Comparison of ENCODE assay signal across 8 cellular contexts in genomic region chr11:117197516-117198456, GRCh38. TPM values are rescaled to one million over a fixed set of nuclear protein-coding genes. Genes with fewer than 3 reads are reported as not detected.
DNase-seq lines count a peak whose midpoint lies in the region; ATAC-seq and TF ChIP-seq lines count a peak whose summit lies in the region.

No MANE protein-coding gene starts in this region.

- no peaks in the 10 kb centered on the region for H3K9me2 ChIP-seq in SU-DHL-6 (replicated peaks; ENCODE audit: insufficient read depth, low read length)

- no peaks in the 10 kb centered on the region for H3K9me3 ChIP-seq in SU-DHL-6 (ENCODE audit: insufficient read depth, low read length)
- no peaks in the 10 kb centered on the region for H3K9me3 ChIP-seq in sigmoid colon

- no peak overlapping the region for H2AFZ ChIP-seq in SU-DHL-6 (ENCODE audit: low read depth, low read length, severe bottlenecking)

- peak in 1 of 4 donors; percentile 30 for TF ChIP-seq EP300 in sigmoid colon (IDR thresholded peaks at IDR 0.05)

- intact Hi-C loops in left cardiac atrium (cut with DNase I) = no loop called here
- intact Hi-C loops in sigmoid colon (cut with DNase I) = loop anchor here (1.0 to 5.0 kb wide), 3 partner anchors 17 to 50 kb away; no protein-coding TSS in a partner anchor

- H3K9ac ChIP-seq in SU-DHL-6 (ENCODE audit: low read length) = no peak overlapping the region

- peaks cover 0 to 25% (median 21%) of the 10 kb centered on the region in 4 donors for H3K4me1 ChIP-seq in sigmoid colon

- H3K4me3 ChIP-seq in GM06990 (replicated peaks; ENCODE audit: low read depth, low read length) (no peak overlapping the region), SU-DHL-6 (ENCODE audit: insufficient read depth, low read length, poor library complexity, severe bottlenecking) (no peak overlapping the region), sigmoid colon (peak overlapping the region; percentile 59 to 90 (median 86))

- 19 to 64% methylated on average over 17 of the region's 17 CpGs for WGBS in sigmoid colon, 2 donors

- TF ChIP-seq POLR2A in sigmoid colon (IDR thresholded peaks at IDR 0.05) (peak; percentile 55 to 62), GM18505 (IDR thresholded peaks at IDR 0.05; ENCODE audit: borderline replicate concordance, extremely low read depth, insufficient read depth, insufficient read length) (no peak)

- H3F3A ChIP-seq in SU-DHL-6 (ENCODE audit: insufficient read depth) = no peaks in the 10 kb centered on the region

- no peaks in the 10 kb centered on the region for H4K20me1 ChIP-seq in SU-DHL-6 (ENCODE audit: low read depth, low read length)

- no peak overlapping the region for H3K4me2 ChIP-seq in SU-DHL-6 (ENCODE audit: low read depth, low read length, poor library complexity, severe bottlenecking)

- H3K36me3 ChIP-seq in GM06990 (ENCODE audit: control insufficient read depth, insufficient read depth, low read length) (peaks cover 8% of the 10 kb centered on the region), SU-DHL-6 (ENCODE audit: low read length) (no peaks in the 10 kb centered on the region), sigmoid colon (peaks cover 19 to 51% (median 32%) of the 10 kb centered on the region in 4 donors)

- no peaks in the 10 kb centered on the region for H3K79me2 ChIP-seq in SU-DHL-6 (ENCODE audit: insufficient read depth, low read length)

- peak; percentile 10 to 46 for ATAC-seq in left cardiac atrium
- ATAC-seq in GM18505 (IDR thresholded peaks at IDR 0.05; ENCODE audit: unreplicated experiment) = no peak
- ATAC-seq in GM21526 (IDR thresholded peaks at IDR 0.05; ENCODE audit: low FRiP score, unreplicated experiment) = no peak

- H3K27ac ChIP-seq in SU-DHL-6 (ENCODE audit: low read depth, low read length) (no peak overlapping the region), sigmoid colon (peak overlapping the region; percentile 90 to 99 (median 96))

- TF ChIP-seq CTCF in GM06990 (IDR thresholded peaks at IDR 0.05; ENCODE audit: insufficient read depth, low read length, poor library complexity, severe bottlenecking) (peak; percentile 19), SU-DHL-6 (IDR thresholded peaks at IDR 0.05; ENCODE audit: insufficient read depth, low read length, poor library complexity, severe bottlenecking) (peak; percentile 19), sigmoid colon (IDR thresholded peaks at IDR 0.05) (peak; percentile 79 to 83 (median 80))

- H3K27me3 ChIP-seq in GM06990 (replicated peaks; ENCODE audit: control insufficient read depth, insufficient read depth, low read length) (no peaks in the 10 kb centered on the region), SU-DHL-6 (ENCODE audit: low read length) (no peaks in the 10 kb centered on the region), sigmoid colon (no peaks in the 10 kb centered on the region)

- DNase-seq in GM06990 (ENCODE audit: extremely low read depth, insufficient read length) (no peak), left cardiac atrium (no peak), sigmoid colon (peak; percentile 95), GF-D8 (lab: John Stamatoyannopoulos, UW) (no peak)
- DNase-seq in central memory CD4-positive, alpha-beta T cell = no peak

RNA-seq across cellular contexts. Expression of gene TAGLN, which starts 1.4 kb away (rescaled TPM):
- total RNA-seq in left cardiac atrium (1,000 to 10,000 TPM in 1 of 2 donors, 100 to 1,000 TPM in 1; 829 to 1,367 TPM), sigmoid colon (over 10,000 TPM in 3 of 4 donors, 1,000 to 10,000 TPM in 1; 6,854 to 14,048 (median 12,596) TPM)
- 1,000 to 10,000 TPM in 1 of 3 donors, 100 to 1,000 TPM in 2; 112 to 1,100 (median 337) TPM for polyA plus RNA-seq in sigmoid colon

RNA-seq across cellular contexts. Expression of gene SIDT2, which starts 19.2 kb away (rescaled TPM):
- 10 to 100 TPM; 40.8 to 48.5 TPM for total RNA-seq in left cardiac atrium
- total RNA-seq in sigmoid colon = 10 to 100 TPM; 20.7 to 50.7 (median 28.5) TPM
- polyA plus RNA-seq in sigmoid colon = 10 to 100 TPM in 2 of 3 donors, 1 to 10 TPM in 1; 7.6 to 33.1 (median 12.0) TPM

RNA-seq across cellular contexts. Expression of gene PCSK7, which starts 34.1 kb away (rescaled TPM):
- total RNA-seq in left cardiac atrium (10 to 100 TPM; 29.2 to 42.5 TPM), sigmoid colon (10 to 100 TPM; 22.1 to 55.1 (median 31.1) TPM)
- polyA plus RNA-seq in sigmoid colon = 100 to 1,000 TPM in 1 of 3 donors, 10 to 100 TPM in 2; 18.0 to 116 (median 21.7) TPM

RNA-seq across cellular contexts. Expression of gene RNF214, which starts 34.7 kb away (rescaled TPM):
- total RNA-seq in left cardiac atrium (10 to 100 TPM; 20.3 to 21.0 TPM), sigmoid colon (10 to 100 TPM; 11.1 to 23.8 (median 12.8) TPM)
- 10 to 100 TPM in 2 of 3 donors, 1 to 10 TPM in 1; 6.2 to 12.0 (median 10.2) TPM for polyA plus RNA-seq in sigmoid colon

RNA-seq across cellular contexts. Expression of gene PAFAH1B2, which starts 53.7 kb away (rescaled TPM):
- total RNA-seq in left cardiac atrium = 10 to 100 TPM; 46.2 to 62.5 TPM
- 10 to 100 TPM; 42.1 to 76.4 (median 58.0) TPM for total RNA-seq in sigmoid colon
- 10 to 100 TPM; 26.0 to 33.1 (median 28.8) TPM for polyA plus RNA-seq in sigmoid colon

Comparison
In these comparisons a context has a peak if more than half of its experiments do, and no peak if none do; other contexts are left out.
1. H3K4me3 ChIP-seq: peak in sigmoid colon (4 of 4); none in GM06990 (single experiment) and SU-DHL-6 (single experiment).
2. CTCF ChIP-seq: peak in every context shown above with its lines; median percentile 80 in sigmoid colon; 19 in GM06990; 19 in SU-DHL-6.
3. ATAC-seq: peak in left cardiac atrium (2 of 2); none in GM18505 (single experiment) and GM21526 (single experiment).
4. RNA of gene TAGLN, which starts 1.4 kb away (total RNA-seq): 6,854 to 14,048 TPM in sigmoid colon; 829 to 1,367 TPM in left cardiac atrium; every median in the first group is over 4 times any median in the second.